Comparison of ENCODE assay signal across 8 cellular contexts in genomic region chr3:183099026-183099837, GRCh38. TPM values are rescaled to one million over a fixed set of nuclear protein-coding genes. Genes with fewer than 3 reads are reported as not detected.
DNase-seq lines count a peak whose midpoint lies in the region; ATAC-seq and TF ChIP-seq lines count a peak whose summit lies in the region.

Gene MCCC1 (minus strand): TSS chr3:183099496. CDS start chr3:183099440, 56 bp downstream.

- H2BK120ac ChIP-seq in trophoblast cell (ENCODE audit: insufficient read depth, low read length, poor library complexity) = peak within 1 kb of the TSS; percentile 65

- no peak within 1 kb of the TSS for H3K23ac ChIP-seq in trophoblast cell (ENCODE audit: low read length)

- TF ChIP-seq CTCF in GM12864 (IDR thresholded peaks at IDR 0.05; ENCODE audit: low read depth, low read length, missing control alignments) (no peak), transverse colon (IDR thresholded peaks at IDR 0.05) (peak in 1 of 5 experiments; percentile 10)

- H3K4me3 ChIP-seq in GM12864 (ENCODE audit: low read depth, low read length) (peak within 1 kb of the TSS; percentile 94), trophoblast cell (ENCODE audit: low read depth, low read length) (peak within 1 kb of the TSS; percentile 97), transverse colon (peak within 1 kb of the TSS; percentile 73 to 97 (median 82))

- peak within 1 kb of the TSS; percentile 85 for H4K8ac ChIP-seq in trophoblast cell (ENCODE audit: low read depth, low read length)

- peak within 1 kb of the TSS; percentile 37 for H2BK5ac ChIP-seq in trophoblast cell (ENCODE audit: low read depth, low read length, poor library complexity)

- peak within 1 kb of the TSS; percentile 14 for H2BK12ac ChIP-seq in trophoblast cell (ENCODE audit: low read length)

- WGBS in adipose tissue, 3 donors = 0 to 1% (median 0%) methylated on average over 58 to 60 of the region's 60 CpGs
- WGBS in trophoblast cell (ENCODE audit: extremely low coverage, insufficient coverage, insufficient read length) = no CpG with 5 or more reads among the region's 60 CpGs
- WGBS in transverse colon (ENCODE audit: low coverage in 1 of 2), 2 donors = 0% methylated on average over 58 of the region's 60 CpGs; no CpG with 5 or more reads in 1 of the 2 donors

- H3K27ac Mint-ChIP-seq in T-cell = peak within 1 kb of the TSS; percentile 97 to 98

- H3K27ac ChIP-seq in adipose tissue (ENCODE audit: low read depth, low read length) (no peak within 1 kb of the TSS), trophoblast cell (ENCODE audit: low read depth, low read length) (peak within 1 kb of the TSS; percentile 31), transverse colon (peak within 1 kb of the TSS; percentile 87 to 96 (median 91))

- H3K14ac ChIP-seq in trophoblast cell (ENCODE audit: low read length) = peak within 1 kb of the TSS; percentile 89

- in situ Hi-C loops in transverse colon (cut with MboI; ENCODE audit: low pct_ligation_motif_present in 1 of 4, low pct_unique_long_range_greater_than_20kb in 1 of 4, low sequenced_read_pairs in 3 of 4) = no loop called here

- peaks cover 37 to 42% (median 40%) of the 10 kb centered on the region in 3 donors for H3K4me1 Mint-ChIP-seq in T-cell

- peak within 1 kb of the TSS; percentile 88 to 96 (median 95) for H3K4me3 Mint-ChIP-seq in T-cell

- CTCF ChIA-PET in T-cell (lab: Charles Lee) = interaction anchor here (0.6 to 1.3 kb wide), 4 partner anchors 13 to 666 kb away, joined by 3 to 4 read pairs (median 3); no protein-coding TSS in a partner anchor

- no peak for TF ChIP-seq EP300 in transverse colon (IDR thresholded peaks at IDR 0.05; ENCODE audit: low read depth)

- POLR2A ChIA-PET in T-cell (lab: Charles Lee) = interaction anchor here in 1 of 2 donors (0.6 kb wide), 1 partner anchor 180 kb away, joined by 3 read pairs; no protein-coding TSS in a partner anchor

- peaks cover 4% of the 10 kb centered on the region for H3K36me3 Mint-ChIP-seq in T-cell

- H3K4me1 ChIP-seq in trophoblast cell (ENCODE audit: control insufficient read depth in 1 of 2, insufficient read depth in 2 of 2, low read length in 2 of 2) (peaks cover 3 to 5% of the 10 kb centered on the region in 2 experiments), transverse colon (peaks cover 6 to 20% (median 16%) of the 10 kb centered on the region in 4 donors)

- H3K9ac ChIP-seq in trophoblast cell (ENCODE audit: low read length) = peak within 1 kb of the TSS; percentile 84

- intact Hi-C loops in cardiac septum (cut with DNase I) = no loop called here
- intact Hi-C loops in transverse colon (cut with DNase I; ENCODE audit: low total_unique reads) = no loop called here

- ATAC-seq in HG02759 (IDR thresholded peaks at IDR 0.05; ENCODE audit: unreplicated experiment) (peak; percentile 99), T-cell (replicated peaks in 1 of 4) (peak; percentile 99 to 100 (median 99))

- H3K27me3 Mint-ChIP-seq in T-cell = no peaks in the 10 kb centered on the region

- no peaks in the 10 kb centered on the region for H3K9me3 Mint-ChIP-seq in T-cell

- H3K4ac ChIP-seq in trophoblast cell (ENCODE audit: low read depth, low read length) = peak within 1 kb of the TSS; percentile 31

- H2AK5ac ChIP-seq in trophoblast cell (ENCODE audit: low read length) = no peak within 1 kb of the TSS

- H3K9me3 ChIP-seq in trophoblast cell (ENCODE audit: insufficient read depth, low read depth, low read length) (no peaks in the 10 kb centered on the region), transverse colon (no peaks in the 10 kb centered on the region)

- H3K18ac ChIP-seq in trophoblast cell (ENCODE audit: low read length) = peak within 1 kb of the TSS; percentile 92

- H3K4me2 ChIP-seq in trophoblast cell (ENCODE audit: low read length) = peak within 1 kb of the TSS; percentile 70

- DNase-seq in GM12864 (ENCODE audit: low read depth) = peak; percentile 89
- DNase-seq in NCI-H1417 (lab: John Stamatoyannopoulos, UW) = peak; percentile 96 to 100 (median 99)
- peak; percentile 90 to 99 (median 97) for DNase-seq in T-cell
- DNase-seq in cardiac septum (ENCODE audit: low spot score) = peak; percentile 99
- peak; percentile 95 to 96 for DNase-seq in trophoblast cell
- peak; percentile 98 for DNase-seq in transverse colon

- H4K91ac ChIP-seq in trophoblast cell (ENCODE audit: low read depth, low read length) = peak within 1 kb of the TSS; percentile 73

- peaks cover 3% of the 10 kb centered on the region for H3K79me1 ChIP-seq in trophoblast cell (ENCODE audit: low read length)

- H3K27me3 ChIP-seq in trophoblast cell (ENCODE audit: insufficient read depth, low read length) = no peaks in the 10 kb centered on the region
- no peaks in the 10 kb centered on the region for H3K27me3 ChIP-seq in transverse colon

- peak within 1 kb of the TSS; percentile 63 for H4K12ac ChIP-seq in trophoblast cell (ENCODE audit: low read depth, low read length)

- H3K36me3 ChIP-seq in trophoblast cell (ENCODE audit: control insufficient read depth in 1 of 2, insufficient read depth in 2 of 2, low read length in 2 of 2) = peaks cover 0 to 1% of the 10 kb centered on the region in 2 experiments
- no peaks in the 10 kb centered on the region for H3K36me3 ChIP-seq in transverse colon

- peak; percentile 84 for TF ChIP-seq POLR2A in transverse colon (IDR thresholded peaks at IDR 0.05)

- H2AFZ ChIP-seq in trophoblast cell (ENCODE audit: insufficient read depth, low read length, poor library complexity) = peak within 1 kb of the TSS; percentile 96

- H3K79me2 ChIP-seq in trophoblast cell (ENCODE audit: control insufficient read depth, insufficient read depth, low read length, poor library complexity) = peaks cover 5% of the 10 kb centered on the region

RNA-seq across cellular contexts. Expression of gene MCCC1, which starts in this region (rescaled TPM):
- total RNA-seq in T-cell (10 to 100 TPM; 18.1 to 33.1 (median 26.0) TPM), cardiac septum (32.5 TPM), transverse colon (10 to 100 TPM in 3 of 4 donors, 1 to 10 TPM in 1; 1.5 to 64.3 (median 19.9) TPM)
- polyA plus RNA-seq in adipose tissue = 10 to 100 TPM; 57.8 to 68.7 (median 59.4) TPM
- polyA plus RNA-seq in trophoblast cell (2013) = 11.3 and 12.1 TPM in 2 replicates
